In genomic region chr1:173930541-173930940, GRCh38 we compare ENCODE assay signal across 6 cellular contexts. TPM values are rescaled to one million over a fixed set of nuclear protein-coding genes. Genes with fewer than 3 reads are reported as not detected.
"Had no signal": no experiment of that assay in that cellular context is flagged by ENCODE, and none has a peak within 500 bp of the region (broad histone marks: within the 10 kb centered on the region; RNA-seq: fewer than 3 reads in every experiment).

No MANE protein-coding gene starts in this region.

RNA-seq across cellular contexts. Expression of gene SERPINC1, which starts 13.4 kb away (rescaled TPM):
- total RNA-seq: left ventricle myocardium inferior, lower leg skin, lung microvascular endothelial cell, mesenteric fat pad, mucosa of descending colon, myocyte had no signal
